In the genomic region with DNA sequence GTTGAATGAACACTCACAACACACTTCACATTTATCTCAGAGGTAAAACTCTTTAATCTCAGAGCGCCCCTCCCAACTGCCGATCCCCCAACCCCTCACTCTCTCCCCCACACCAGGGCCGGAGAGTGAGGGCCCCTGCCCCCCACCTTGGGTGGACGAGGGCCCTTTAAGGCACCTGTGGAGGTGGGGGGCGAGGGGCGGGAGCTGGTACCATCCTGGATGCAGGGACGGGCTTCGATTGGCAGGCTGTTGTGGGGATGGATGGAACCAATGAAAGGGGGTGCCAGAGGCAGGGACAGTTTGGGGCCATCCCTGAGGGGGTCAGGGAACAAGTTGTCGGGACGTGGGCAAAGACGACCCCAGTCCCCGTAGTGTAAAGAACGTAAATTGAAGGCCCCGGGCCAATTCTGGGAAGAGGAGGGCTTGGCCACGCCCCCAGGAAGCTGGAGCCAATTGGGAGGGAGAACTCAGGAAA, we compare ENCODE assay signal across 1 cellular context.
TF ChIP-seq lines count a peak whose summit lies in the region.

No MANE protein-coding gene starts in this region.

TF ChIP-seq in GM12878, 131 proteins besides CTCF, POLR2A, EP300 and RAD21 (continued from another document):
- TF ChIP-seq, protein P1, sequence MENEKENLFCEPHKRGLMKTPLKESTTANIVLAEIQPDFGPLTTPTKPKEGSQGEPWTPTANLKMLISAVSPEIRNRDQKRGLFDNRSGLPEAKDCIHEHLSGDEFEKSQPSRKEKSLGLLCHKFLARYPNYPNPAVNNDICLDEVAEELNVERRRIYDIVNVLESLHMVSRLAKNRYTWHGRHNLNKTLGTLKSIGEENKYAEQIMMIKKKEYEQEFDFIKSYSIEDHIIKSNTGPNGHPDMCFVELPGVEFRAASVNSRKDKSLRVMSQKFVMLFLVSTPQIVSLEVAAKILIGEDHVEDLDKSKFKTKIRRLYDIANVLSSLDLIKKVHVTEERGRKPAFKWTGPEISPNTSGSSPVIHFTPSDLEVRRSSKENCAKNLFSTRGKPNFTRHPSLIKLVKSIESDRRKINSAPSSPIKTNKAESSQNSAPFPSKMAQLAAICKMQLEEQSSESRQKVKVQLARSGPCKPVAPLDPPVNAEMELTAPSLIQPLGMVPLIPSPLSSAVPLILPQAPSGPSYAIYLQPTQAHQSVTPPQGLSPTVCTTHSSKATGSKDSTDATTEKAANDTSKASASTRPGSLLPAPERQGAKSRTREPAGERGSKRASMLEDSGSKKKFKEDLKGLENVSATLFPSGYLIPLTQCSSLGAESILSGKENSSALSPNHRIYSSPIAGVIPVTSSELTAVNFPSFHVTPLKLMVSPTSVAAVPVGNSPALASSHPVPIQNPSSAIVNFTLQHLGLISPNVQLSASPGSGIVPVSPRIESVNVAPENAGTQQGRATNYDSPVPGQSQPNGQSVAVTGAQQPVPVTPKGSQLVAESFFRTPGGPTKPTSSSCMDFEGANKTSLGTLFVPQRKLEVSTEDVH (IDR thresholded peaks at IDR 0.05; ENCODE audit: low read depth, partially characterized antibody) = no peak
- TF ChIP-seq PBX3 (IDR thresholded peaks at IDR 0.05; ENCODE audit: insufficient replicate concordance, low read depth, low read length) (no peak), LARP7 (IDR thresholded peaks at IDR 0.05) (peak; percentile 33; the same call in 1 of the 2 replicates), ELK1 (IDR thresholded peaks at IDR 0.05; ENCODE audit: low read depth, low read length) (no peak), IKZF1 (conservative IDR thresholded peaks at IDR 0.05) (no peak), TCF12 (IDR thresholded peaks at IDR 0.05; ENCODE audit: low read depth, low read length) (no peak), ATF7 (IDR thresholded peaks at IDR 0.05; ENCODE audit: low read depth) (0 out of 2 replicates have a peak, but pooled peaks have one; percentile 42), ZNF24 (IDR thresholded peaks at IDR 0.05) (no peak), NBN (IDR thresholded peaks at IDR 0.05) (0 out of 2 replicates have a peak, but pooled peaks have one; percentile 12), SMAD1 (IDR thresholded peaks at IDR 0.05; ENCODE audit: low read depth, partially characterized antibody) (no peak)
